Comparison of ENCODE assay signal across 1 cellular context in genomic region chr1:1597275-1597930, GRCh38.
TF ChIP-seq lines count a peak whose summit lies in the region.

No MANE protein-coding gene starts in this region.

TF ChIP-seq in HEK293, 187 proteins besides CTCF, POLR2A, EP300 and RAD21 (continued from another document):
- peak; percentile 61; the same call in 1 of the 2 replicates for TF ChIP-seq ZNF398 (tag by site-specific recombination; IDR thresholded peaks at IDR 0.05)
- peak; percentile 92 for TF ChIP-seq ZNF341 (tag by site-specific recombination; IDR thresholded peaks at IDR 0.05; ENCODE audit: low read depth)
- TF ChIP-seq ZNF830 (tag by site-specific recombination; IDR thresholded peaks at IDR 0.05; ENCODE audit: low read depth) = no peak
- no peak for TF ChIP-seq ZNF10 (tag by site-specific recombination; IDR thresholded peaks at IDR 0.05)
- no peak for TF ChIP-seq ZNF560 (tag by site-specific recombination; IDR thresholded peaks at IDR 0.05; ENCODE audit: borderline replicate concordance)
- no peak for TF ChIP-seq ZNF692 (tag by site-specific recombination; IDR thresholded peaks at IDR 0.05)
- no peak for TF ChIP-seq ZNF776 (tag by site-specific recombination; IDR thresholded peaks at IDR 0.05; ENCODE audit: borderline replicate concordance)
- TF ChIP-seq ZNF223 (tag by site-specific recombination; IDR thresholded peaks at IDR 0.05) = peak; percentile 68; the same call in 1 of the 2 replicates
- no peak for TF ChIP-seq KLF7 (tag by site-specific recombination; IDR thresholded peaks at IDR 0.05; ENCODE audit: borderline replicate concordance)
- no peak for TF ChIP-seq TCF7L2 (IDR thresholded peaks at IDR 0.05; ENCODE audit: borderline replicate concordance, low read depth, low read length)
- peak; percentile 74 for TF ChIP-seq ZIC2 (tag by site-specific recombination; IDR thresholded peaks at IDR 0.05)
- TF ChIP-seq MYNN (tag by site-specific recombination; IDR thresholded peaks at IDR 0.05; ENCODE audit: borderline replicate concordance) = no peak
- no peak for TF ChIP-seq ZSCAN4 (tag by site-specific recombination; IDR thresholded peaks at IDR 0.05)
- no peak for TF ChIP-seq ZNF513 (tag by site-specific recombination; IDR thresholded peaks at IDR 0.05)
- no peak for TF ChIP-seq ZNF843 (tag by site-specific recombination; IDR thresholded peaks at IDR 0.05)
- TF ChIP-seq ZEB2 (tag by site-specific recombination; IDR thresholded peaks at IDR 0.05) = no peak
- no peak for TF ChIP-seq ZNF777 (tag by site-specific recombination; IDR thresholded peaks at IDR 0.05; ENCODE audit: borderline replicate concordance)
- TF ChIP-seq HIC1 (tag by site-specific recombination; IDR thresholded peaks at IDR 0.05) = peak; percentile 54
- no peak for TF ChIP-seq ZBTB6 (tag by site-specific recombination; IDR thresholded peaks at IDR 0.05)
- TF ChIP-seq GLI2 (tag by site-specific recombination; IDR thresholded peaks at IDR 0.05; ENCODE audit: borderline replicate concordance, low read depth) = no peak
